In the genomic region with DNA sequence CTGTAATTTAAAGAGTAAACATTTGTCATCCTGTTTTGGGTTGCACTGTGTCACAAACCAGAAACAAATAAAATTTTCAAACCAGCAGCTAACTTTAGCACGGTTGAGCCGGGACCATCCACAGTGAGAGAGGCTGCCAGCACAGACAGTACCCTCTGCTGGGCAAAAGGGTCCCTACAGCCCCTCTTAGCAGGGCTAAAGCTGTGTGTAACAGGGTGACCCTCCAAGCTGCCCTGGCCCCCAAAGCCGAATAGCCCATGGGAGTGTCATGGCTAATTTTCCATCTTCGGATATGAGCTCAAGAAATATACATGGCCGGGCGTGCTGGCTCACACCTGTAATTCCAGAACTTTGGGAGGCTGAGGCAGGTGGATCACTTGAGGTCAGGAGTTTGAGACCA, we compare ENCODE assay signal across 1 cellular context.
TF ChIP-seq lines count a peak whose summit lies in the region.

No MANE protein-coding gene starts in this region.

TF ChIP-seq in HEK293T, 16 proteins besides CTCF, POLR2A, EP300 and RAD21 (continued from another document):
- TF ChIP-seq HDGF (IDR thresholded peaks at IDR 0.05; ENCODE audit: borderline replicate concordance), result no peak
- no peak for TF ChIP-seq ELF4 (IDR thresholded peaks at IDR 0.05)
- TF ChIP-seq ZNF384 (IDR thresholded peaks at IDR 0.05), result no peak
